In genomic region chr15:84982301-84982920, GRCh38 we compare ENCODE assay signal across 8 cellular contexts. TPM values are rescaled to one million over a fixed set of nuclear protein-coding genes. Genes with fewer than 3 reads are reported as not detected.
DNase-seq lines count a peak whose midpoint lies in the region; ATAC-seq and TF ChIP-seq lines count a peak whose summit lies in the region.

No MANE protein-coding gene starts in this region.

- no peak overlapping the region for H3K9ac ChIP-seq in MM.1S (ENCODE audit: low read length)

- H3F3A ChIP-seq in MM.1S (ENCODE audit: insufficient read depth, low read length), result 0 out of 2 replicates have a peak, but pooled peaks cover 3% of the 10 kb centered on the region

- intact Hi-C loops in tibial artery (cut with DNase I; ENCODE audit: low total_unique reads), result no loop called here

- H3K4me3 ChIP-seq in MM.1S (ENCODE audit: low read length), result peak overlapping the region; percentile 97
- H3K4me3 ChIP-seq in fibroblast of villous mesenchyme (ENCODE audit: low read depth, low read length), result peak overlapping the region; percentile 90
- peak overlapping the region; percentile 77 to 93 for H3K4me3 ChIP-seq in tibial artery

- TF ChIP-seq CTCF in MM.1S (IDR thresholded peaks at IDR 0.05; ENCODE audit: low read length) (no peak), fibroblast of villous mesenchyme (IDR thresholded peaks at IDR 0.05; ENCODE audit: insufficient read depth, low read depth, low read length) (no peak), tibial artery (IDR thresholded peaks at IDR 0.05) (no peak)

- H3K4me1 ChIP-seq in MM.1S (ENCODE audit: low read length), result no peaks in the 10 kb centered on the region; the same call in 1 of the 2 replicates
- H3K4me1 ChIP-seq in tibial artery, result peaks cover 0 to 45% (median 16%) of the 10 kb centered on the region in 4 donors

- H3K9me3 ChIP-seq in MM.1S (replicated peaks; ENCODE audit: insufficient read depth, low read length) (no peaks in the 10 kb centered on the region), tibial artery (no peaks in the 10 kb centered on the region)

- DNase-seq in ELR (ENCODE audit: low read depth) (peak; percentile 60), MM.1S (no peak), activated T-helper 1 cell treated with Interleukin-2 at 50 U/mL for 16 hours (ENCODE audit: low read depth) (peak; percentile 18), fibroblast of villous mesenchyme (ENCODE audit: low read depth) (peak; percentile 39), nucleus accumbens (lab: John Stamatoyannopoulos, UW) (peak in 31 of 56 donors; percentile 10 to 56 (median 33)), tibial artery (peak; percentile 39 to 68), SHP77 treated with DMSO at 0.1 percent for 48 hours (lab: John Stamatoyannopoulos, UW) (no peak)

- H2AFZ ChIP-seq in MM.1S (ENCODE audit: low read length), result no peak overlapping the region

- H3K36me3 ChIP-seq in MM.1S (replicated peaks; ENCODE audit: insufficient read depth, low read length) (no peaks in the 10 kb centered on the region), tibial artery (no peaks in the 10 kb centered on the region)

- peak overlapping the region; percentile 45; the same call in 1 of the 2 replicates for H3K4me2 ChIP-seq in MM.1S (ENCODE audit: low read depth, low read length)

- H3K27me3 ChIP-seq in MM.1S (replicated peaks; ENCODE audit: insufficient read depth, low read length) (no peaks in the 10 kb centered on the region), tibial artery (no peaks in the 10 kb centered on the region)

- H3K27ac ChIP-seq in MM.1S (ENCODE audit: low read length), result no peak overlapping the region
- H3K27ac ChIP-seq in tibial artery, result peak overlapping the region; percentile 92 to 93

- H4K20me1 ChIP-seq in MM.1S (ENCODE audit: insufficient read depth, low read length), result no peaks in the 10 kb centered on the region

- no peaks in the 10 kb centered on the region for H3K9me2 ChIP-seq in MM.1S (replicated peaks; ENCODE audit: insufficient read depth, low read length)

- H3K79me2 ChIP-seq in MM.1S (ENCODE audit: low read length), result peaks cover 14% of the 10 kb centered on the region

- no peak for ATAC-seq in GM19351 (IDR thresholded peaks at IDR 0.05; ENCODE audit: unreplicated experiment)

RNA-seq across cellular contexts. Expression of gene PDE8A, which starts 0.8 kb away (rescaled TPM):
- total RNA-seq in fibroblast of villous mesenchyme, result 14.5 and 16.8 TPM in 2 replicates

Comparison
In these comparisons a context has a peak if more than half of its experiments do, and no peak if none do; other contexts are left out.
1. DNase-seq: peak in ELR (single experiment), activated T-helper 1 cell treated with Interleukin-2 at 50 U/mL for 16 hours (single experiment), fibroblast of villous mesenchyme (single experiment), nucleus accumbens (31 of 56) and tibial artery (2 of 2); none in MM.1S (single experiment) and SHP77 treated with DMSO at 0.1 percent for 48 hours (single experiment).
2. Peak in every context shown above with its lines, with median percentiles within 50 percentile points of each other: H3K4me3 ChIP-seq.